Comparison of ENCODE assay signal across 8 cellular contexts in genomic region chr3:33798113-33798417, GRCh38. TPM values are rescaled to one million over a fixed set of nuclear protein-coding genes. Genes with fewer than 3 reads are reported as not detected.
DNase-seq lines count a peak whose midpoint lies in the region; ATAC-seq, FAIRE-seq and TF ChIP-seq lines count a peak whose summit lies in the region.

No MANE protein-coding gene starts in this region.

- TF ChIP-seq POLR2A in H1 (IDR thresholded peaks at IDR 0.05; ENCODE audit: control extremely low read depth in 1 of 2, low read depth in 2 of 2, low read length in 2 of 2), result no peak

- H3K9me2 ChIP-seq in Loucy (replicated peaks; ENCODE audit: low read depth, low read length), result no peaks in the 10 kb centered on the region

- H4K20me1 ChIP-seq in Loucy (ENCODE audit: insufficient read depth, low read length, poor library complexity, severe bottlenecking) (peaks cover 34% of the 10 kb centered on the region), H1 (replicated peaks in 1 of 2; ENCODE audit: control insufficient read depth in 1 of 2, insufficient read depth in 2 of 2, low read length in 2 of 2) (no peaks in the 10 kb centered on the region)

- H3K79me2 ChIP-seq in Loucy (ENCODE audit: insufficient read depth, low read length) (peaks cover 42% of the 10 kb centered on the region), H1 (ENCODE audit: control insufficient read depth in 1 of 2, insufficient read depth in 2 of 2, low read length in 2 of 2) (peaks cover 0 to 43% of the 10 kb centered on the region in 2 experiments; a peak in 3 of 4 replicates)

- no peak overlapping the region for H2BK120ac ChIP-seq in H1 (replicated peaks; ENCODE audit: low read depth, low read length)

- TF ChIP-seq CTCF in Loucy (conservative IDR thresholded peaks at IDR 0.05; ENCODE audit: low read length), result no peak
- TF ChIP-seq CTCF in H1 (IDR thresholded peaks at IDR 0.05; ENCODE audit: control extremely low read depth in 1 of 3, insufficient read depth in 1 of 3, low read depth in 1 of 3, low read length in 3 of 3), result no peak

- no peaks in the 10 kb centered on the region for H3K27me3 ChIP-seq in Loucy (ENCODE audit: insufficient read depth, low read length, poor library complexity, severe bottlenecking)
- H3K27me3 ChIP-seq in H1 (replicated peaks in 1 of 4; ENCODE audit: control insufficient read depth in 3 of 4, extremely low read depth in 1 of 4, insufficient read depth in 3 of 4, low read length in 3 of 4), result no peaks in the 10 kb centered on the region
- no peaks in the 10 kb centered on the region for H3K27me3 ChIP-seq in neuron (ENCODE audit: insufficient read depth, low read length)

- H3F3A ChIP-seq in Loucy (ENCODE audit: low read depth), result no peaks in the 10 kb centered on the region

- H2AK5ac ChIP-seq in H1 (ENCODE audit: low read depth, low read length), result no peak overlapping the region

- no peaks in the 10 kb centered on the region for H3K79me1 ChIP-seq in H1 (ENCODE audit: low read depth, low read length)

- H4K8ac ChIP-seq in H1 (ENCODE audit: extremely low read depth, insufficient read depth, low read length), result no peak overlapping the region

- H3K4me3 ChIP-seq in Loucy (ENCODE audit: low read length, poor library complexity, severe bottlenecking), result peak overlapping the region; percentile 89
- H3K4me3 ChIP-seq in H1 (ENCODE audit: extremely low read depth in 1 of 4, insufficient read depth in 2 of 4, low read depth in 3 of 4, low read length in 4 of 4), result peak overlapping the region; percentile 81 to 100 (median 89)
- H3K4me3 ChIP-seq in neuron (ENCODE audit: low read length), result peak overlapping the region; percentile 78

- no peak overlapping the region for H3K27ac ChIP-seq in H1 (ENCODE audit: low read depth, low read length)

- H3K14ac ChIP-seq in H1 (ENCODE audit: insufficient read length), result no peak overlapping the region

- H2BK5ac ChIP-seq in H1 (ENCODE audit: low read depth, low read length), result peak overlapping the region; percentile 76; the same call in 1 of the 2 replicates

- H3K4me1 ChIP-seq in Loucy (ENCODE audit: insufficient read depth, low read length, poor library complexity, severe bottlenecking) (peaks cover 47% of the 10 kb centered on the region), H1 (replicated peaks in 1 of 4; ENCODE audit: control insufficient read depth in 3 of 4, insufficient read depth in 4 of 4, low read length in 3 of 4) (peaks cover 0 to 7% (median under 1%) of the 10 kb centered on the region in 4 experiments; a peak in 3 of 7 replicates), neuron (ENCODE audit: insufficient read depth, low read length) (peaks cover 6% of the 10 kb centered on the region)

- peak overlapping the region; percentile 78 for H3K56ac ChIP-seq in H1 (replicated peaks; ENCODE audit: insufficient read length, low read depth, low read length)

- no peak for TF ChIP-seq RAD21 in H1 (IDR thresholded peaks at IDR 0.05 in 1 of 2, conservative IDR thresholded peaks at IDR 0.05 in 1 of 2; ENCODE audit: low read depth in 2 of 2, low read length in 2 of 2)

- peaks cover 4% of the 10 kb centered on the region for H3K23me2 ChIP-seq in H1 (ENCODE audit: low read depth, low read length)

- H4K5ac ChIP-seq in H1 (ENCODE audit: insufficient read length, low read depth, low read length), result peak overlapping the region; percentile 71

- H3K23ac ChIP-seq in H1 (ENCODE audit: insufficient read length), result no peak overlapping the region

- no peak for FAIRE-seq in H1 (lab: Jason Lieb, UNC)

- H3K9ac ChIP-seq in Loucy (ENCODE audit: low read depth, low read length, poor library complexity, severe bottlenecking), result peak overlapping the region; percentile 72
- H3K9ac ChIP-seq in H1 (replicated peaks in 1 of 4; ENCODE audit: extremely low read depth in 1 of 4, low read depth in 3 of 4, low read length in 3 of 4), result peak overlapping the region; percentile 66 to 92 (median 77)

- peak; percentile 62 for ATAC-seq in GM18502 (IDR thresholded peaks at IDR 0.05; ENCODE audit: poor library complexity, unreplicated experiment)
- peak; percentile 37 for ATAC-seq in GM21825 (IDR thresholded peaks at IDR 0.05; ENCODE audit: unreplicated experiment)

- no peak for TF ChIP-seq EP300 in H1 (IDR thresholded peaks at IDR 0.05; ENCODE audit: borderline replicate concordance in 1 of 2, low read depth in 2 of 2, low read length in 2 of 2)

- no peaks in the 10 kb centered on the region for H3K9me3 ChIP-seq in Loucy (ENCODE audit: insufficient read depth, low read depth, low read length)
- H3K9me3 ChIP-seq in H1 (ENCODE audit: insufficient read depth in 2 of 2, low read depth in 1 of 2, low read length in 1 of 2), result no peaks in the 10 kb centered on the region
- peaks cover 4% of the 10 kb centered on the region for H3K9me3 ChIP-seq in neuron (ENCODE audit: low read length)

- no peak overlapping the region for H2BK12ac ChIP-seq in H1 (ENCODE audit: low read depth, low read length)

- no peak for DNase-seq in H1 (ENCODE audit: low read depth in 1 of 2, low spot score in 2 of 2)
- no peak for DNase-seq in posterior vena cava (ENCODE audit: low spot score)
- no peak for DNase-seq in activated effector memory CD4-positive, alpha-beta T cell treated with anti-CD3 and anti-CD28 coated beads, Interleukin-2, amount 50 U/mL, for 16 hours
- DNase-seq in stimulated activated CD4-positive, alpha-beta T cell treated with anti-CD3 and anti-CD28 coated beads, Interleukin-4, amount 100 ng/mL, for 1 hour, result no peak

- H2AFZ ChIP-seq in Loucy (ENCODE audit: low read length) (peak overlapping the region; percentile 99), H1 (ENCODE audit: low read length) (peak overlapping the region; percentile 98), neuron (ENCODE audit: low read depth, low read length) (peak overlapping the region; percentile 88)

- no peak overlapping the region for H2BK15ac ChIP-seq in H1 (ENCODE audit: low read length)

- no peak overlapping the region for H2BK20ac ChIP-seq in H1 (ENCODE audit: low read length)

- no peak overlapping the region for H4K91ac ChIP-seq in H1 (replicated peaks; ENCODE audit: insufficient read length, low read length)

- no peak overlapping the region for H3K18ac ChIP-seq in H1 (ENCODE audit: extremely low read depth, low read length)

- H3K4ac ChIP-seq in H1 (replicated peaks; ENCODE audit: insufficient read length, low read depth, low read length), result no peak overlapping the region

- CTCF ChIA-PET in H1 (lab: Charles Lee; ENCODE audit: partially characterized antibody), result interaction anchor here (0.7 to 2.9 kb wide), 6 partner anchors 8 to 161 kb away, joined by 3 to 9 read pairs (median 4); no protein-coding TSS in a partner anchor

- H3K4me2 ChIP-seq in Loucy (ENCODE audit: low read depth, low read length, poor library complexity, severe bottlenecking) (peak overlapping the region; percentile 88), H1 (ENCODE audit: insufficient read depth in 1 of 2, low read depth in 2 of 2, low read length in 2 of 2) (peak overlapping the region; percentile 90 to 95)

- intact Hi-C loops in posterior vena cava (cut with DNase I), result no loop called here

- POLR2A ChIA-PET in H1 (lab: Charles Lee; ENCODE audit: partially characterized antibody), result interaction anchor here (0.7 to 1.8 kb wide), 9 partner anchors 9 to 420 kb away, joined by 3 to 9 read pairs (median 3); partner anchors contain the start of gene UBP1

- 1% methylated on average over 9 of the region's 9 CpGs; no CpG with 5 or more reads in 1 of the 2 experiments for whole genome bisulfite sequencing in H1 (ENCODE audit: extremely low coverage in 1 of 2, insufficient coverage in 1 of 2, insufficient read length in 1 of 2, insufficient replicate concordance in 2 of 2, low coverage in 1 of 2, low lambda C conversion rate in 2 of 2, missing lambda C conversion rate in 1 of 2), 2 experiments

- H3K36me3 ChIP-seq in Loucy (ENCODE audit: insufficient read depth, low read length) (peaks cover 5% of the 10 kb centered on the region; the same call in 1 of the 2 replicates), H1 (ENCODE audit: control insufficient read depth in 2 of 4, insufficient read depth in 4 of 4, low read length in 3 of 4) (no peaks in the 10 kb centered on the region; a peak in 1 of 8 replicates), neuron (ENCODE audit: insufficient read depth, low read length) (peaks cover 3% of the 10 kb centered on the region)

TF ChIP-seq in H1, 55 proteins besides CTCF, POLR2A, EP300 and RAD21 (continues in another document):
- TF ChIP-seq RNF2 (IDR thresholded peaks at IDR 0.05; ENCODE audit: borderline replicate concordance, low read depth, low read length, missing control alignments, poor library complexity, severe bottlenecking) (no peak), JUN (IDR thresholded peaks at IDR 0.05; ENCODE audit: low read depth, low read length) (no peak), PHF8 (conservative IDR thresholded peaks at IDR 0.05; ENCODE audit: low read depth, low read length) (no peak)

RNA-seq across cellular contexts. Expression of gene PDCD6IP, which starts 0.4 kb away (rescaled TPM):
- 136 and 155 TPM in 2 replicates for total RNA-seq in H1 (2021; fragmentation: NEBNext Ultra II Directional; extraction: Animal tissue kit (Norgen Biotek cat#: 25700))
- 61.7 and 107 TPM in 2 replicates for polyA plus RNA-seq in H1 (2011; rRNA removed)
- polyA plus RNA-seq in H1 (2011; cell fraction: cytosol; rRNA removed), result 60.4 TPM
- 127 TPM for polyA plus RNA-seq in H1 (2011; cell fraction: nucleus; rRNA removed)
- 67.7 to 92.3 TPM (median 81.6 TPM) in 4 replicates for polyA plus RNA-seq in H1 (2012, experiment 1 of 2)
- 7.0 TPM for polyA plus RNA-seq in H1 (2012, experiment 2 of 2)
- 60.8 TPM for polyA plus RNA-seq in H1 (2013, experiment 1 of 2)
- polyA plus RNA-seq in H1 (2013, experiment 2 of 2), result 60.6 TPM
- 83.9 and 86.3 TPM in 2 replicates for polyA minus RNA-seq in H1 (2011; rRNA and poly(A)+ RNA removed)
- polyA minus RNA-seq in H1 (2011; cell fraction: cytosol; rRNA and poly(A)+ RNA removed), result 162 TPM
- 150 TPM for polyA minus RNA-seq in H1 (2011; cell fraction: nucleus; rRNA and poly(A)+ RNA removed)
- total RNA-seq in posterior vena cava, result 100 to 1,000 TPM; 165 to 222 TPM
